In the genomic region with DNA sequence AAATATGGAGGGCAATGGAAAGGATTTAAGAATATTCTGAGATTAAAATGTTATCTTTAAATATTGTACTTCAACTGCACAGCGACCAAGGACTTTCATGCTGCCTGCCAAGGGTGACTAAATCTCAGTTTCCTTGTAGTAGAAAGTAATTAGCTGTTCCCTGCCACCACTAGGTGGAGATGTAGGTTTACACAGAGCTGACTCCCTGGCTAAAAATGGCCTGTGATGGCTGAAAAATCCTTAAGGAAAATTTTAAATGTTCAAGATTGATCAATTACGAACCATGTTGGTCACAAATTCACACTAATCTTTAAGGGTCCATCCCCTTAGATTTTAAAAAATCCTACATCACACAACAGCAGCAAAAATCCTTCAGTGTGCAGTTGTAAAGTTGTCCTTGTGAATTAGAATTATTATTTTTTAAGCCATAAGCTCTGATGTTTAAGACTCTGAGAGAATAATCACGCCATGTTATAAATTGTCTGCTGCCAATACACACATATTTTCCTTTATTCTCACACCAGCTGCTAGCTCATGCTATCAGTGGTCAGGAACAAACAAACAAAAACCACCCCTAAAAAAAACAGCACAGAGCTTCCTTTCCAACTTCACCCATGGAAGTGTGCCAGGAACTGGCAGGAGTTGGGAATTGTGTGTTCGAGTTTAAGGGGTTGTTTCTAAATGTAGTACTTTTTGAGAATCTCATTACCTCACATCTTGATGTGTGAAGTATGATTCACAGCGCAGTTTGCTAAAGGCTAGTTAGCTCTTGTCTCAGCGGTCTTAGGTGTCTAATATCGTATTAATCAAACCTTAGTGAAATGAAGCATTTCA, we compare ENCODE assay signal across 8 cellular contexts.
DNase-seq lines count a peak whose midpoint lies in the region; ATAC-seq, FAIRE-seq and TF ChIP-seq lines count a peak whose summit lies in the region.

No MANE protein-coding gene starts in this region.

- TF ChIP-seq EP300 in transverse colon (IDR thresholded peaks at IDR 0.05; ENCODE audit: low read depth), result no peak

- H3K4me3 ChIP-seq in A673 (ENCODE audit: low read depth, low read length, poor library complexity, severe bottlenecking) (no peak overlapping the region), astrocyte of the cerebellum (ENCODE audit: low read depth, low read length) (no peak overlapping the region), transverse colon (no peak overlapping the region)

- no peaks in the 10 kb centered on the region for H3K27me3 ChIP-seq in A673 (replicated peaks; ENCODE audit: insufficient read depth, low read depth, low read length, poor library complexity)
- peaks cover 3% of the 10 kb centered on the region for H3K27me3 ChIP-seq in transverse colon

- H3K9me3 ChIP-seq in A673 (ENCODE audit: low read depth, low read length, poor library complexity, severe bottlenecking) (no peaks in the 10 kb centered on the region), transverse colon (no peaks in the 10 kb centered on the region)

- no TSS peak for BruUV-seq in A673 (replicated peaks; lab: Mats Ljungman, UMichigan)

- intact Hi-C loops in A673 (cut with micrococcal nuclease; ENCODE audit: unreplicated experiment) (loop anchor here (1.0 to 5.0 kb wide), 3 partner anchors 319 to 1711 kb away; no protein-coding TSS in a partner anchor), transverse colon (cut with DNase I; ENCODE audit: low total_unique reads) (no loop called here)

- H3K4me1 ChIP-seq in A673 (ENCODE audit: insufficient read depth, low read length, poor library complexity, severe bottlenecking) (no peaks in the 10 kb centered on the region), transverse colon (peaks cover 0 to 4% (median 0%) of the 10 kb centered on the region in 4 donors)

- no peak overlapping the region for H3K27ac ChIP-seq in A673 (ENCODE audit: low read depth, low read length, poor library complexity, severe bottlenecking)
- H3K27ac ChIP-seq in transverse colon, result no peak overlapping the region

- WGBS in transverse colon (ENCODE audit: low coverage in 1 of 2), 2 donors, result 20 to 45% methylated on average over 4 to 7 of the region's 7 CpGs

- peak; percentile 64 for DNase-seq in A673 (ENCODE audit: low spot score)
- peak; percentile 5 for DNase-seq in NCI-H2227 (lab: John Stamatoyannopoulos, UW; ENCODE audit: unreplicated experiment)
- DNase-seq in astrocyte of the cerebellum (ENCODE audit: low read depth), result peak; percentile 73
- no peak for DNase-seq in transverse colon
- no peak for DNase-seq in activated gamma-delta T cell treated with Interleukin-2 at 50 U/mL for 16 hours

- H3K36me3 ChIP-seq in A673 (ENCODE audit: insufficient read depth, low read length, poor library complexity, severe bottlenecking) (no peaks in the 10 kb centered on the region), transverse colon (no peaks in the 10 kb centered on the region)

- CTCF ChIA-PET in A673 (lab: Charles Lee), result interaction anchor here (0.6 to 1.3 kb wide), 3 partner anchors 1117 to 1688 kb away, joined by 3 to 6 read pairs (median 4); no protein-coding TSS in a partner anchor

- TF ChIP-seq CTCF in A673 (conservative IDR thresholded peaks at IDR 0.05; ENCODE audit: low read depth, low read length) (peak; percentile 79), GM12874 (IDR thresholded peaks at IDR 0.05; ENCODE audit: insufficient read depth, low read depth, low read length) (peak; percentile 64), astrocyte of the cerebellum (IDR thresholded peaks at IDR 0.05; ENCODE audit: low read depth, low read length, missing control alignments) (peak; percentile 89), transverse colon (IDR thresholded peaks at IDR 0.05) (peak; percentile 59 to 76 (median 70))

- ATAC-seq in HG02981 (IDR thresholded peaks at IDR 0.05; ENCODE audit: unreplicated experiment), result peak; percentile 64

- TF ChIP-seq POLR2A in transverse colon (IDR thresholded peaks at IDR 0.05), result no peak

- POLR2A ChIA-PET in A673 (lab: Charles Lee; ENCODE audit: low non-redundant PET), result no interaction called here

- in situ Hi-C loops in astrocyte of the cerebellum (cut with HindIII; ENCODE audit: low sequenced_read_pairs), result no loop called here
- in situ Hi-C loops in transverse colon (cut with MboI; ENCODE audit: low pct_ligation_motif_present in 1 of 4, low pct_unique_long_range_greater_than_20kb in 1 of 4, low sequenced_read_pairs in 3 of 4), result no loop called here

- peak; percentile 85 for FAIRE-seq in islet of Langerhans (lab: Jason Lieb, UNC)

Comparison
In these comparisons a context has a peak if more than half of its experiments do, and no peak if none do; other contexts are left out.
1. DNase-seq: peak in A673 (single experiment), NCI-H2227 (single experiment) and astrocyte of the cerebellum (single experiment); none in transverse colon (single experiment) and activated gamma-delta T cell treated with Interleukin-2 at 50 U/mL for 16 hours (single experiment).
2. Peak in every context shown above with its lines, with median percentiles within 50 percentile points of each other: CTCF ChIP-seq.